ENCODE assay signal across 16 cellular contexts in genomic region chr14:54086780-54087179, GRCh38.
DNase-seq lines count a peak whose midpoint lies in the region; ATAC-seq and TF ChIP-seq lines count a peak whose summit lies in the region.
"Had no signal": no experiment of that assay in that cellular context is flagged by ENCODE, and none has a peak within 500 bp of the region (broad histone marks: within the 10 kb centered on the region; RNA-seq: fewer than 3 reads in every experiment).

No MANE protein-coding gene starts in this region.

- intact Hi-C loops in activated CD4-positive, alpha-beta T cell treated with anti-CD3 and anti-CD28 coated beads, Interleukin-2, amount 10 ng/mL, durations not matched to agents 24 days and 14 days (cut with micrococcal nuclease), result no loop called here
- intact Hi-C loops in posterior cingulate gyrus (cut with DNase I), result no loop called here

- DNase-seq in SHP77 (lab: John Stamatoyannopoulos, UW) (peak; percentile 1 to 5), SHP77 treated with DMSO at 0.1 percent for 48 hours (lab: John Stamatoyannopoulos, UW) (no peak), glutamatergic neuron (no peak), nephron progenitor cell (no peak), posterior cingulate gyrus (no peak)
- no peak for DNase-seq in activated CD4-positive, alpha-beta T cell treated with anti-CD3 and anti-CD28 coated beads, Interleukin-2, amount 10 ng/mL, durations not matched to agents 24 days and 14 days
- DNase-seq: BE2C; CD4-positive, alpha-beta T cell; EL; GOT3; Karpas-422; MM.1S; NCI-H1930; PC-3 had no signal

- H3K9me3 Mint-ChIP-seq in glutamatergic neuron (ENCODE audit: unreplicated experiment) (peaks cover 5% of the 10 kb centered on the region), nephron progenitor cell (peaks cover 18% of the 10 kb centered on the region)
- H3K9me3 Mint-ChIP-seq in activated CD4-positive, alpha-beta T cell treated with anti-CD3 and anti-CD28 coated beads, Interleukin-2, amount 10 ng/mL, durations not matched to agents 24 days and 14 days, result no peaks in the 10 kb centered on the region
- H3K9me3 Mint-ChIP-seq: CD4-positive, alpha-beta T cell had no signal

- H3K27me3 Mint-ChIP-seq in glutamatergic neuron (ENCODE audit: unreplicated experiment) (peaks cover 3% of the 10 kb centered on the region), nephron progenitor cell (ENCODE audit: low read depth, poor library complexity) (no peaks in the 10 kb centered on the region)
- no peaks in the 10 kb centered on the region for H3K27me3 Mint-ChIP-seq in activated CD4-positive, alpha-beta T cell treated with anti-CD3 and anti-CD28 coated beads, Interleukin-2, amount 10 ng/mL, durations not matched to agents 24 days and 14 days
- H3K27me3 Mint-ChIP-seq: CD4-positive, alpha-beta T cell had no signal

- peaks cover 25% of the 10 kb centered on the region for H3K4me1 Mint-ChIP-seq in glutamatergic neuron (ENCODE audit: low read depth, unreplicated experiment)
- H3K4me1 Mint-ChIP-seq in nephron progenitor cell, result peaks cover 36% of the 10 kb centered on the region
- no peaks in the 10 kb centered on the region for H3K4me1 Mint-ChIP-seq in activated CD4-positive, alpha-beta T cell treated with anti-CD3 and anti-CD28 coated beads, Interleukin-2, amount 10 ng/mL, durations not matched to agents 24 days and 14 days

- no peak for ATAC-seq in HG02885 (IDR thresholded peaks at IDR 0.05; ENCODE audit: poor library complexity, unreplicated experiment)
- ATAC-seq in HG02610 (IDR thresholded peaks at IDR 0.05; ENCODE audit: unreplicated experiment), result no peak
- ATAC-seq: PC-3 had no signal

- H3K36me3 Mint-ChIP-seq in glutamatergic neuron (ENCODE audit: unreplicated experiment), result no peaks in the 10 kb centered on the region
- H3K36me3 Mint-ChIP-seq in nephron progenitor cell (ENCODE audit: low read depth), result peaks cover 16% of the 10 kb centered on the region
- H3K36me3 Mint-ChIP-seq in activated CD4-positive, alpha-beta T cell treated with anti-CD3 and anti-CD28 coated beads, Interleukin-2, amount 10 ng/mL, durations not matched to agents 24 days and 14 days (ENCODE audit: low read depth), result no peaks in the 10 kb centered on the region

- TF ChIP-seq CTCF in glutamatergic neuron (IDR thresholded peaks at IDR 0.05; ENCODE audit: partially characterized antibody, unreplicated experiment) (no peak), nephron progenitor cell (IDR thresholded peaks at IDR 0.05) (no peak)

- H3K27ac Mint-ChIP-seq in glutamatergic neuron (ENCODE audit: unreplicated experiment) (peak overlapping the region; percentile 74), nephron progenitor cell (peak overlapping the region; percentile 95)
- H3K27ac Mint-ChIP-seq in activated CD4-positive, alpha-beta T cell treated with anti-CD3 and anti-CD28 coated beads, Interleukin-2, amount 10 ng/mL, durations not matched to agents 24 days and 14 days, result no peak overlapping the region
- H3K27ac Mint-ChIP-seq: CD4-positive, alpha-beta T cell had no signal

- H3K4me3 Mint-ChIP-seq in glutamatergic neuron (ENCODE audit: unreplicated experiment) (no peak overlapping the region), nephron progenitor cell (no peak overlapping the region)
- no peak overlapping the region for H3K4me3 Mint-ChIP-seq in activated CD4-positive, alpha-beta T cell treated with anti-CD3 and anti-CD28 coated beads, Interleukin-2, amount 10 ng/mL, durations not matched to agents 24 days and 14 days
- H3K4me3 Mint-ChIP-seq: CD4-positive, alpha-beta T cell had no signal

Comparison
In these comparisons a context has a peak if more than half of its experiments do, and no peak if none do; other contexts are left out.
1. DNase-seq: peak in SHP77 (2 of 2); none in SHP77 treated with DMSO at 0.1 percent for 48 hours (single experiment), glutamatergic neuron (single experiment), nephron progenitor cell (single experiment), activated CD4-positive, alpha-beta T cell treated with anti-CD3 and anti-CD28 coated beads, Interleukin-2, amount 10 ng/mL, durations not matched to agents 24 days and 14 days (single experiment) and posterior cingulate gyrus (0 of 10).